ENCODE assay signal across 26 cellular contexts in genomic region chr6:53694800-53695394, GRCh38. TPM values are rescaled to one million over a fixed set of nuclear protein-coding genes. Genes with fewer than 3 reads are reported as not detected.
DNase-seq lines count a peak whose midpoint lies in the region; ATAC-seq and TF ChIP-seq lines count a peak whose summit lies in the region.
"Had no signal": no experiment of that assay in that cellular context is flagged by ENCODE, and none has a peak within 500 bp of the region (broad histone marks: within the 10 kb centered on the region; RNA-seq: fewer than 3 reads in every experiment).

No MANE protein-coding gene starts in this region.

- H3K4me1 Mint-ChIP-seq in progenitor cell of endocrine pancreas (ENCODE audit: low read depth) = peaks cover 33% of the 10 kb centered on the region

- H3K4me3 Mint-ChIP-seq in progenitor cell of endocrine pancreas (ENCODE audit: low read depth) = no peak overlapping the region
- H3K4me3 Mint-ChIP-seq: IgD-negative memory B cell had no signal

- H3K27ac ChIP-seq in VCaP = peak overlapping the region; percentile 47
- H3K27ac ChIP-seq in upper lobe of right lung = no peak overlapping the region
- H3K27ac ChIP-seq: GM23248, KMS-11, PC-9, SJSA1 had no signal

- peaks cover 1% of the 10 kb centered on the region for H3K27me3 ChIP-seq in upper lobe of right lung
- H3K27me3 ChIP-seq: BE2C, SJSA1 had no signal

- intact Hi-C loops in upper lobe of right lung (cut with DNase I) = no loop called here

- peak overlapping the region; percentile 34 for H3K27ac Mint-ChIP-seq in progenitor cell of endocrine pancreas
- H3K27ac Mint-ChIP-seq: IgD-negative memory B cell had no signal

- no peaks in the 10 kb centered on the region for H3K9me3 Mint-ChIP-seq in progenitor cell of endocrine pancreas (ENCODE audit: low read depth)
- H3K9me3 Mint-ChIP-seq: IgD-negative memory B cell had no signal

- no peaks in the 10 kb centered on the region for H3K36me3 ChIP-seq in upper lobe of right lung
- H3K36me3 ChIP-seq: BE2C, SJSA1 had no signal

- H3K9me3 ChIP-seq in upper lobe of right lung = no peaks in the 10 kb centered on the region
- H3K9me3 ChIP-seq: BE2C, SJSA1 had no signal

- H3K36me3 Mint-ChIP-seq in progenitor cell of endocrine pancreas (ENCODE audit: insufficient read depth) = no peaks in the 10 kb centered on the region
- H3K36me3 Mint-ChIP-seq: IgD-negative memory B cell had no signal

- ATAC-seq in upper lobe of right lung = peak; percentile 30
- ATAC-seq in HG03039 (IDR thresholded peaks at IDR 0.05; ENCODE audit: unreplicated experiment) = no peak
- ATAC-seq: Right ventricle myocardium inferior had no signal

- TF ChIP-seq CTCF in VCaP (conservative IDR thresholded peaks at IDR 0.05) (no peak), progenitor cell of endocrine pancreas (IDR thresholded peaks at IDR 0.05; ENCODE audit: unreplicated experiment) (no peak), upper lobe of right lung (IDR thresholded peaks at IDR 0.05) (no peak)

- peaks cover 3% of the 10 kb centered on the region for H3K4me1 ChIP-seq in upper lobe of right lung
- H3K4me1 ChIP-seq: BE2C, SJSA1 had no signal

- DNase-seq in NCI-H146 (lab: John Stamatoyannopoulos, UW) (peak; percentile 23), NCI-H146 treated with DMSO at 0.1 percent for 48 hours (lab: John Stamatoyannopoulos, UW; ENCODE audit: unreplicated experiment) (no peak), progenitor cell of endocrine pancreas (ENCODE audit: low spot score, unreplicated experiment) (no peak), upper lobe of right lung (no peak), GM03348 (ENCODE audit: low spot score) (no peak)
- DNase-seq in activated CD4-positive, CD25-positive, alpha-beta regulatory T cell treated with anti-CD3 and anti-CD28 coated beads, Interleukin-2, amount 50 U/mL, for 72 hours = no peak
- DNase-seq: 8988T, ACHN, BE2C, DMS153, DND-41, GM23248, H7, MM.1S, NCI-H1694 treated with DMSO at 0.1 percent for 48 hours, NCI-H2081, NCI-H2227 treated with DMSO at 0.1 percent for 48 hours, NCI-H526 treated with DMSO at 0.1 percent for 48 hours, PC-9 had no signal

- H3K4me3 ChIP-seq in upper lobe of right lung = no peak overlapping the region
- H3K4me3 ChIP-seq: GM23248, PC-9, SJSA1 had no signal

- peaks cover 7% of the 10 kb centered on the region for H3K27me3 Mint-ChIP-seq in progenitor cell of endocrine pancreas

RNA-seq across cellular contexts. Expression of gene KLHL31, which starts 29.3 kb away (rescaled TPM):
- total RNA-seq in progenitor cell of endocrine pancreas (0.84 and 1.3 TPM in 2 replicates), upper lobe of right lung (0.67 TPM)
- total RNA-seq: GM23248, RPMI7951 had no signal
